10 cellular contexts compared by ENCODE assay signal in genomic region chr1:179021873-179022272, GRCh38. TPM values are rescaled to one million over a fixed set of nuclear protein-coding genes. Genes with fewer than 3 reads are reported as not detected.
DNase-seq lines count a peak whose midpoint lies in the region; ATAC-seq, FAIRE-seq and TF ChIP-seq lines count a peak whose summit lies in the region.
"Had no signal": no experiment of that assay in that cellular context is flagged by ENCODE, and none has a peak within 500 bp of the region (broad histone marks: within the 10 kb centered on the region; RNA-seq: fewer than 3 reads in every experiment).

No MANE protein-coding gene starts in this region.

- H3K27ac Mint-ChIP-seq in CD14-positive monocyte, result peak overlapping the region in 5 of 7 donors; percentile 27 to 65 (median 46)
- H3K27ac Mint-ChIP-seq: activated naive CD4-positive, alpha-beta T cell treated with anti-CD3 and anti-CD28 coated beads, Interleukin-2, amount 50 U/mL, for 24 hours had no signal

- intact Hi-C loops in CD14-positive monocyte (cut with micrococcal nuclease), result no loop called here
- intact Hi-C loops in PC-9 (cut with micrococcal nuclease; ENCODE audit: unreplicated experiment), result no loop called here

- H3K36me3 Mint-ChIP-seq in CD14-positive monocyte, result no peaks in the 10 kb centered on the region
- H3K36me3 Mint-ChIP-seq: activated naive CD4-positive, alpha-beta T cell treated with anti-CD3 and anti-CD28 coated beads, Interleukin-2, amount 50 U/mL, for 24 hours had no signal

- no peak for TF ChIP-seq POLR2A in H54 (IDR thresholded peaks at IDR 0.05; ENCODE audit: low read depth, low read length)

- no peak for ATAC-seq in omental fat pad (ENCODE audit: low FRiP score)

- no peaks in the 10 kb centered on the region for H3K9me3 ChIP-seq in PC-9 (ENCODE audit: insufficient read depth, low read depth)

- in situ Hi-C loops in astrocyte of the spinal cord (cut with HindIII; ENCODE audit: low sequenced_read_pairs), result no loop called here

- H3K4me1 ChIP-seq in PC-9 (replicated peaks; ENCODE audit: insufficient read depth), result peaks cover 32% of the 10 kb centered on the region

- H3K9me3 Mint-ChIP-seq in CD14-positive monocyte, result no peaks in the 10 kb centered on the region
- H3K9me3 Mint-ChIP-seq: activated naive CD4-positive, alpha-beta T cell treated with anti-CD3 and anti-CD28 coated beads, Interleukin-2, amount 50 U/mL, for 24 hours had no signal

- no peaks in the 10 kb centered on the region for H3K36me3 ChIP-seq in PC-9 (ENCODE audit: low read depth)

- H3K4me3 Mint-ChIP-seq in CD14-positive monocyte, result peak overlapping the region; percentile 37 to 62
- H3K4me3 Mint-ChIP-seq: activated naive CD4-positive, alpha-beta T cell treated with anti-CD3 and anti-CD28 coated beads, Interleukin-2, amount 50 U/mL, for 24 hours had no signal

- H3K9me2 ChIP-seq in PC-9 (ENCODE audit: insufficient read depth), result no peaks in the 10 kb centered on the region

- H3K79me2 ChIP-seq in PC-9 (ENCODE audit: low read depth), result peaks cover 6% of the 10 kb centered on the region

- no peaks in the 10 kb centered on the region for H4K20me1 ChIP-seq in PC-9 (ENCODE audit: insufficient read depth)

- peaks cover 41% of the 10 kb centered on the region for H3K4me1 Mint-ChIP-seq in CD14-positive monocyte

- H2AFZ ChIP-seq in PC-9, result no peak overlapping the region

- H3K27me3 ChIP-seq in PC-9 (ENCODE audit: insufficient read depth, low read depth), result no peaks in the 10 kb centered on the region

- CTCF ChIA-PET in PC-9 (lab: Charles Lee), result no interaction called here

- H3K27ac ChIP-seq in PC-9, result no peak overlapping the region

- DNase-seq in CD14-positive monocyte (ENCODE audit: low spot score), result peak; percentile 59
- peak; percentile 49 for DNase-seq in NCI-H2227 treated with DMSO at 0.1 percent for 48 hours (lab: John Stamatoyannopoulos, UW)
- peak; percentile 40 for DNase-seq in astrocyte of the spinal cord (ENCODE audit: low read depth, low spot score)
- DNase-seq in midbrain (lab: John Stamatoyannopoulos, UW), result peak; percentile 13
- DNase-seq in PC-9, result no peak
- no peak for DNase-seq in stimulated activated CD8-positive, alpha-beta memory T cell treated with anti-CD3 and anti-CD28 coated beads, Interleukin-4, amount 100 ng/mL, for 48 hours
- no peak for DNase-seq in H54 (ENCODE audit: insufficient read length, low spot score)
- no peak for DNase-seq in omental fat pad (ENCODE audit: low spot score)

- H3K4me3 ChIP-seq in astrocyte of the spinal cord (ENCODE audit: low read depth, low read length) (no peak overlapping the region), PC-9 (no peak overlapping the region)

- no TSS peak for BruUV-seq in PC-9 (replicated peaks; lab: Mats Ljungman, UMichigan)

- POLR2A ChIA-PET in PC-9 (lab: Charles Lee; ENCODE audit: unreplicated experiment), result no interaction called here

- no peak for FAIRE-seq in H54 (lab: Jason Lieb, UNC)
- FAIRE-seq: G401.6 had no signal

- H3K4me2 ChIP-seq in PC-9, result no peak overlapping the region

- H3F3A ChIP-seq in PC-9 (ENCODE audit: insufficient read depth, low read depth), result peaks cover 22% of the 10 kb centered on the region

- H3K27me3 Mint-ChIP-seq in CD14-positive monocyte (ENCODE audit: low read depth in 3 of 3), result peaks cover 0 to 5% (median 2%) of the 10 kb centered on the region in 3 donors
- H3K27me3 Mint-ChIP-seq: activated naive CD4-positive, alpha-beta T cell treated with anti-CD3 and anti-CD28 coated beads, Interleukin-2, amount 50 U/mL, for 24 hours had no signal

- TF ChIP-seq CTCF in CD14-positive monocyte (IDR thresholded peaks at IDR 0.05) (no peak), astrocyte of the spinal cord (IDR thresholded peaks at IDR 0.05; ENCODE audit: low read depth, low read length) (no peak), PC-9 (conservative IDR thresholded peaks at IDR 0.05) (no peak), omental fat pad (IDR thresholded peaks at IDR 0.05) (no peak)

RNA-seq across cellular contexts. Expression of gene FAM20B, which starts 3.8 kb away (rescaled TPM):
- 1 to 10 TPM; 4.0 to 4.4 TPM for polyA plus RNA-seq in CD14-positive monocyte
- total RNA-seq in PC-9 (2021), result 68.1 and 80.5 TPM in 2 replicates
- 10 to 100 TPM; 27.6 to 37.0 (median 35.0) TPM for total RNA-seq in omental fat pad

RNA-seq across cellular contexts. Expression of gene TOR3A, which starts 60.0 kb away (rescaled TPM):
- polyA plus RNA-seq in CD14-positive monocyte, result 10 to 100 TPM; 60.9 to 67.8 TPM
- 31.6 and 35.6 TPM in 2 replicates for total RNA-seq in PC-9 (2021)
- total RNA-seq in omental fat pad, result 10 to 100 TPM; 26.9 to 44.7 (median 33.7) TPM

Comparison
In these comparisons a context has a peak if more than half of its experiments do, and no peak if none do; other contexts are left out.
1. DNase-seq: peak in CD14-positive monocyte (single experiment), NCI-H2227 treated with DMSO at 0.1 percent for 48 hours (single experiment), astrocyte of the spinal cord (single experiment) and midbrain (single experiment); none in PC-9 (0 of 2), stimulated activated CD8-positive, alpha-beta memory T cell treated with anti-CD3 and anti-CD28 coated beads, Interleukin-4, amount 100 ng/mL, for 48 hours (single experiment), H54 (single experiment) and omental fat pad (single experiment).